ENCODE assay signal across 1 cellular context in genomic region chr12:5441497-5442236, GRCh38.
TF ChIP-seq lines count a peak whose summit lies in the region.

No MANE protein-coding gene starts in this region.

TF ChIP-seq in liver, 16 proteins besides CTCF, POLR2A, EP300 and RAD21 (continued from another document):
- no peak for TF ChIP-seq REST (IDR thresholded peaks at IDR 0.05)
- no peak for TF ChIP-seq JUND (IDR thresholded peaks at IDR 0.05)
- TF ChIP-seq FOXA1 (IDR thresholded peaks at IDR 0.05): no peak
- no peak for TF ChIP-seq FOXA2 (IDR thresholded peaks at IDR 0.05)
- no peak for TF ChIP-seq MAX (IDR thresholded peaks at IDR 0.05)
- TF ChIP-seq YY1 (IDR thresholded peaks at IDR 0.05): peak; percentile 37
- no peak for TF ChIP-seq EGR1 (IDR thresholded peaks at IDR 0.05; ENCODE audit: low read depth in 2 of 2)
- TF ChIP-seq HNF4G (IDR thresholded peaks at IDR 0.05): no peak
- TF ChIP-seq RXRA (IDR thresholded peaks at IDR 0.05): peak in 1 of 2 donors; percentile 75
